22 cellular contexts compared by ENCODE assay signal in the genomic region with DNA sequence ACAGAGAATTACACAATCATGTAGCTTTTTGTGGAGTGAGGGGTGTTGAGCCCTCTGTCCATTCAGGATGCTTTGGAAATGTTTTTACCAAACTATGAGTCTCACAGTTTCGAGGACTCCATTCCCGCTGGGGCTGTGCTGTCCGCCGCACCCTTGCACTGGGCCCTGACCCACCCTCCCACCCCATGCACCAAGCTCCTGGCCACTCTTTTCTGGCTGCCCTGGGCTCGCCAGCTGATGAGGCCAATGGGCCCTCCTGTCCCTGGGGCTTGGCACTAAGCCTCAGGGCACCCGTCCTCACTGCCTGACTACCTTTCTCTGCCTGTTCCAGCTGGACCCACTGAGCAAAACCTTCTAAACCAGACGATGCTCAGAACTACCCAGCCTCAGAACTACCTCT.
DNase-seq lines count a peak whose midpoint lies in the region; ATAC-seq, FAIRE-seq and TF ChIP-seq lines count a peak whose summit lies in the region.
"Had no signal": no experiment of that assay in that cellular context is flagged by ENCODE, and none has a peak within 500 bp of the region (broad histone marks: within the 10 kb centered on the region; RNA-seq: fewer than 3 reads in every experiment).

No MANE protein-coding gene starts in this region.

- no peaks in the 10 kb centered on the region for H3K27me3 ChIP-seq in right lobe of liver
- H3K27me3 ChIP-seq in HepG2 (ENCODE audit: control insufficient read depth in 1 of 2, insufficient read depth in 2 of 2, low read length in 2 of 2) = no peaks in the 10 kb centered on the region
- peaks cover 0 to 2% of the 10 kb centered on the region in 2 donors for H3K27me3 ChIP-seq in tibial artery
- no peaks in the 10 kb centered on the region for H3K27me3 ChIP-seq in vagina
- H3K27me3 ChIP-seq: BLaER1 had no signal

- H3K4me2 ChIP-seq in HepG2 (ENCODE audit: low read depth, low read length) = no peak overlapping the region
- H3K4me2 ChIP-seq: BLaER1 had no signal

- no peak overlapping the region for H3K9ac ChIP-seq in HepG2 (ENCODE audit: insufficient read depth, low read depth, low read length)
- H3K9ac ChIP-seq: BLaER1, GM23248 had no signal

- peaks cover 32% of the 10 kb centered on the region; the same call in 1 of the 2 replicates for H4K20me1 ChIP-seq in HepG2 (ENCODE audit: insufficient read depth, low read length)
- H4K20me1 ChIP-seq: BLaER1 had no signal

- H3K4me1 ChIP-seq in right lobe of liver = no peaks in the 10 kb centered on the region
- no peaks in the 10 kb centered on the region for H3K4me1 ChIP-seq in HepG2 (ENCODE audit: insufficient read depth, low read length)
- no peaks in the 10 kb centered on the region for H3K4me1 ChIP-seq in tibial artery
- H3K4me1 ChIP-seq in vagina = no peaks in the 10 kb centered on the region
- H3K4me1 ChIP-seq: BLaER1, Caco-2 had no signal

- TF ChIP-seq CTCF in right lobe of liver (IDR thresholded peaks at IDR 0.05) = no peak
- TF ChIP-seq CTCF in HepG2 (CRISPR knock-in tag; IDR thresholded peaks at IDR 0.05) = no peak
- TF ChIP-seq CTCF in tibial artery (IDR thresholded peaks at IDR 0.05) = no peak
- TF ChIP-seq CTCF in nephron progenitor cell (IDR thresholded peaks at IDR 0.05) = no peak
- no peak for TF ChIP-seq CTCF in vagina (IDR thresholded peaks at IDR 0.05)

- no peak for TF ChIP-seq POLR2A in right lobe of liver (IDR thresholded peaks at IDR 0.05)
- no peak for TF ChIP-seq POLR2A in HepG2 (IDR thresholded peaks at IDR 0.05; ENCODE audit: insufficient read depth in 1 of 2, low read depth in 2 of 2, low read length in 2 of 2)
- TF ChIP-seq POLR2A in vagina (IDR thresholded peaks at IDR 0.05) = no peak

- no peak for TF ChIP-seq RAD21 in HepG2 (CRISPR knock-in tag; IDR thresholded peaks at IDR 0.05)

- intact Hi-C loops in right lobe of liver (cut with DNase I) (no loop called here), HepG2 (cut with micrococcal nuclease; ENCODE audit: unreplicated experiment) (no loop called here), tibial artery (cut with DNase I; ENCODE audit: low total_unique reads) (no loop called here), vagina (cut with DNase I) (no loop called here)

- no peak overlapping the region for H3K4me3 Mint-ChIP-seq in nephron progenitor cell
- H3K4me3 Mint-ChIP-seq: B cell; CD4-positive, CD25-positive, alpha-beta regulatory T cell; CD8-positive, alpha-beta T cell had no signal

- POLR2A ChIA-PET in HepG2 (lab: Yijun Ruan, JAX) = no interaction called here

- no TSS peak for BruUV-seq in HepG2 (replicated peaks; lab: Mats Ljungman, UMichigan)

- in situ Hi-C loops in HepG2 (cut with HindIII; ENCODE audit: extremely low pct_ligation_motif_present, low pct_unique_long_range_greater_than_20kb) = no loop called here

- FAIRE-seq in HepG2 (lab: Jason Lieb, UNC) = no peak
- FAIRE-seq: A204.1, G401.6, GM12892, H1 had no signal

- DNase-seq in activated effector memory CD4-positive, alpha-beta T cell treated with anti-CD3 and anti-CD28 coated beads, Interleukin-2, amount 50 U/mL, for 16 hours = peak; percentile 37
- DNase-seq in activated effector memory CD4-positive, alpha-beta T cell treated with Interleukin-2 at 50 U/mL for 16 hours = no peak
- DNase-seq in right lobe of liver (peak in 2 of 3 donors; percentile 9 to 27), HepG2 (ENCODE audit: low spot score) (no peak), tibial artery (peak; percentile 6 to 12), nephron progenitor cell (no peak), vagina (ENCODE audit: extremely low spot score in 2 of 2) (no peak)
- DNase-seq: CD4-positive, CD25-positive, alpha-beta regulatory T cell; DMS153; DND-41; GM23248; HCEC 1CT had no signal

- TF ChIP-seq EP300 in HepG2 (IDR thresholded peaks at IDR 0.05; ENCODE audit: low read depth in 2 of 2, low read length in 2 of 2) (no peak), HepG2 (CRISPR knock-in tag; IDR thresholded peaks at IDR 0.05; ENCODE audit: borderline replicate concordance) (no peak)

- no peaks in the 10 kb centered on the region for H3K4me1 Mint-ChIP-seq in nephron progenitor cell
- H3K4me1 Mint-ChIP-seq: B cell; CD4-positive, CD25-positive, alpha-beta regulatory T cell had no signal

- H3K36me3 ChIP-seq in right lobe of liver = no peaks in the 10 kb centered on the region
- no peaks in the 10 kb centered on the region for H3K36me3 ChIP-seq in HepG2 (replicated peaks in 1 of 2; ENCODE audit: control insufficient read depth in 1 of 2, insufficient read depth in 2 of 2, low read length in 2 of 2)
- H3K36me3 ChIP-seq in tibial artery = no peaks in the 10 kb centered on the region
- H3K36me3 ChIP-seq in vagina = no peaks in the 10 kb centered on the region
- H3K36me3 ChIP-seq: BLaER1 had no signal

- no peaks in the 10 kb centered on the region for H3K79me2 ChIP-seq in HepG2 (ENCODE audit: insufficient read depth, low read length)

- ATAC-seq in right lobe of liver (no peak), HepG2 (no peak)
- ATAC-seq: CD8-positive, alpha-beta T cell had no signal

- H3K4me3 ChIP-seq in right lobe of liver (no peak overlapping the region), HepG2 (replicated peaks in 1 of 3; ENCODE audit: insufficient read depth in 1 of 3, low read depth in 2 of 3, low read length in 3 of 3) (no peak overlapping the region), tibial artery (no peak overlapping the region), vagina (no peak overlapping the region)
- H3K4me3 ChIP-seq: BLaER1, GM23248 had no signal

- no peak overlapping the region for H2AFZ ChIP-seq in HepG2 (ENCODE audit: low read length)
- H2AFZ ChIP-seq: GM23248 had no signal

- H3K9me3 Mint-ChIP-seq in nephron progenitor cell = no peaks in the 10 kb centered on the region
- H3K9me3 Mint-ChIP-seq: CD8-positive, alpha-beta T cell had no signal

- H3K36me3 Mint-ChIP-seq in nephron progenitor cell (ENCODE audit: low read depth) = no peaks in the 10 kb centered on the region
- H3K36me3 Mint-ChIP-seq: CD4-positive, CD25-positive, alpha-beta regulatory T cell; CD8-positive, alpha-beta T cell had no signal

- 67% methylated on average over 6 of the region's 7 CpGs for WGBS in right lobe of liver (ENCODE audit: insufficient coverage, low coverage, low lambda C conversion rate, missing lambda C conversion rate)
- WGBS in HepG2 (ENCODE audit: low lambda C conversion rate) = 63% methylated on average over 3 of the region's 7 CpGs

- H3K9me3 ChIP-seq in right lobe of liver (no peaks in the 10 kb centered on the region), HepG2 (ENCODE audit: low read length) (no peaks in the 10 kb centered on the region), tibial artery (no peaks in the 10 kb centered on the region), vagina (no peaks in the 10 kb centered on the region)
- H3K9me3 ChIP-seq: BLaER1, Caco-2 had no signal

- CTCF ChIA-PET in HepG2 (lab: Yijun Ruan, JAX; ENCODE audit: low intra/inter-chr PET ratio, low total read pairs) = no interaction called here

- H3K27ac Mint-ChIP-seq in nephron progenitor cell = no peak overlapping the region
- H3K27ac Mint-ChIP-seq: B cell; CD4-positive, CD25-positive, alpha-beta regulatory T cell; CD8-positive, alpha-beta T cell had no signal

- H3K27ac ChIP-seq in right lobe of liver = no peak overlapping the region
- H3K27ac ChIP-seq in HepG2 (ENCODE audit: extremely low read length, insufficient read depth, low read length) = no peak overlapping the region
- H3K27ac ChIP-seq in tibial artery = no peak overlapping the region
- H3K27ac ChIP-seq in vagina = no peak overlapping the region
- H3K27ac ChIP-seq: 22Rv1, BLaER1, C4-2B, GM23248 had no signal

- H3K27me3 Mint-ChIP-seq in nephron progenitor cell (ENCODE audit: low read depth, poor library complexity) = no peaks in the 10 kb centered on the region
- H3K27me3 Mint-ChIP-seq: B cell; CD4-positive, CD25-positive, alpha-beta regulatory T cell had no signal

TF ChIP-seq in HepG2, 621 proteins besides CTCF, POLR2A, EP300 and RAD21:
- TF ChIP-seq ZNF614 (CRISPR knock-in tag; IDR thresholded peaks at IDR 0.05; ENCODE audit: borderline replicate concordance) (no peak), BORCS8-MEF2B (CRISPR knock-in tag; IDR thresholded peaks at IDR 0.05) (no peak), FLYWCH1 (CRISPR knock-in tag; IDR thresholded peaks at IDR 0.05) (no peak), ZNF337 (CRISPR knock-in tag; IDR thresholded peaks at IDR 0.05; ENCODE audit: borderline replicate concordance, low read depth) (no peak), SIX1 (CRISPR knock-in tag; IDR thresholded peaks at IDR 0.05; ENCODE audit: borderline replicate concordance) (no peak)
- TF ChIP-seq, protein P1, sequence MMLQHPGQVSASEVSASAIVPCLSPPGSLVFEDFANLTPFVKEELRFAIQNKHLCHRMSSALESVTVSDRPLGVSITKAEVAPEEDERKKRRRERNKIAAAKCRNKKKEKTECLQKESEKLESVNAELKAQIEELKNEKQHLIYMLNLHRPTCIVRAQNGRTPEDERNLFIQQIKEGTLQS (CRISPR knock-in tag; IDR thresholded peaks at IDR 0.05) = no peak
- TF ChIP-seq, protein P2, sequence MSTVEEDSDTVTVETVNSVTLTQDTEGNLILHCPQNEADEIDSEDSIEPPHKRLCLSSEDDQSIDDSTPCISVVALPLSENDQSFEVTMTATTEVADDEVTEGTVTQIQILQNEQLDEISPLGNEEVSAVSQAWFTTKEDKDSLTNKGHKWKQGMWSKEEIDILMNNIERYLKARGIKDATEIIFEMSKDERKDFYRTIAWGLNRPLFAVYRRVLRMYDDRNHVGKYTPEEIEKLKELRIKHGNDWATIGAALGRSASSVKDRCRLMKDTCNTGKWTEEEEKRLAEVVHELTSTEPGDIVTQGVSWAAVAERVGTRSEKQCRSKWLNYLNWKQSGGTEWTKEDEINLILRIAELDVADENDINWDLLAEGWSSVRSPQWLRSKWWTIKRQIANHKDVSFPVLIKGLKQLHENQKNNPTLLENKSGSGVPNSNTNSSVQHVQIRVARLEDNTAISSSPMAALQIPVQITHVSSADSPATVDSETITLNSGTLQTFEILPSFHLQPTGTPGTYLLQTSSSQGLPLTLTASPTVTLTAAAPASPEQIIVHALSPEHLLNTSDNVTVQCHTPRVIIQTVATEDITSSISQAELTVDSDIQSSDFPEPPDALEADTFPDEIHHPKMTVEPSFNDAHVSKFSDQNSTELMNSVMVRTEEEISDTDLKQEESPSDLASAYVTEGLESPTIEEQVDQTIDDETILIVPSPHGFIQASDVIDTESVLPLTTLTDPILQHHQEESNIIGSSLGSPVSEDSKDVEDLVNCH (CRISPR knock-in tag; IDR thresholded peaks at IDR 0.05) = no peak

Comparison
In these comparisons a context has a peak if more than half of its experiments do, and no peak if none do; other contexts are left out.
1. DNase-seq: peak in activated effector memory CD4-positive, alpha-beta T cell treated with anti-CD3 and anti-CD28 coated beads, Interleukin-2, amount 50 U/mL, for 16 hours (single experiment), right lobe of liver (2 of 3) and tibial artery (2 of 2); none in activated effector memory CD4-positive, alpha-beta T cell treated with Interleukin-2 at 50 U/mL for 16 hours (single experiment), HepG2 (single experiment), nephron progenitor cell (single experiment) and vagina (0 of 2).